ENCODE assay signal across 15 cellular contexts in genomic region chr5:39187873-39188731, GRCh38. TPM values are rescaled to one million over a fixed set of nuclear protein-coding genes. Genes with fewer than 3 reads are reported as not detected.
DNase-seq lines count a peak whose midpoint lies in the region; ATAC-seq lines count a peak whose summit lies in the region.
"Had no signal": no experiment of that assay in that cellular context is flagged by ENCODE, and none has a peak within 500 bp of the region (broad histone marks: within the 10 kb centered on the region; RNA-seq: fewer than 3 reads in every experiment).

No MANE protein-coding gene starts in this region.

- DNase-seq in activated CD4-positive, alpha-beta T cell treated with anti-CD3 and anti-CD28 coated beads for 48 hours: peak; percentile 52
- DNase-seq in activated CD4-positive, alpha-beta T cell treated with anti-CD3 and anti-CD28 coated beads, Interleukin-2, amount 50 U/mL, for 4 hours: no peak
- no peak for DNase-seq in Jurkat, Clone E6-1 (ENCODE audit: low read depth, low spot score)
- DNase-seq in stimulated activated naive CD4-positive, alpha-beta T cell (lab: John Stamatoyannopoulos, UW): peak in 5 of 6 experiments; percentile 17 to 65 (median 27)
- DNase-seq in DMS153 (lab: John Stamatoyannopoulos, UW): no peak
- DNase-seq: activated B cell treated with CpG ODN at 0.5 μM for 24 hours, colonic mucosa, foreskin fibroblast, NCI-H1694, NCI-H774, testis had no signal

- H3K4me3 Mint-ChIP-seq in activated naive CD8-positive, alpha-beta T cell: peak overlapping the region; percentile 85
- H3K4me3 Mint-ChIP-seq: activated B cell treated with CpG ODN at 0.5 μM for 24 hours had no signal

- H3K27ac Mint-ChIP-seq in activated naive CD8-positive, alpha-beta T cell: peak overlapping the region; percentile 98
- H3K27ac Mint-ChIP-seq: activated B cell treated with CpG ODN at 0.5 μM for 24 hours had no signal

- no peaks in the 10 kb centered on the region for H3K36me3 Mint-ChIP-seq in activated naive CD8-positive, alpha-beta T cell

- ATAC-seq in GM19455 (IDR thresholded peaks at IDR 0.05; ENCODE audit: unreplicated experiment): no peak
- no peak for ATAC-seq in GM21723 (IDR thresholded peaks at IDR 0.05; ENCODE audit: unreplicated experiment)

- peaks cover 93% of the 10 kb centered on the region for H3K4me1 Mint-ChIP-seq in activated naive CD8-positive, alpha-beta T cell (ENCODE audit: low read depth)

- no peaks in the 10 kb centered on the region for H3K9me3 Mint-ChIP-seq in activated naive CD8-positive, alpha-beta T cell (ENCODE audit: low read depth)
- H3K9me3 Mint-ChIP-seq: activated B cell treated with CpG ODN at 0.5 μM for 24 hours had no signal

- no peaks in the 10 kb centered on the region for H3K27me3 Mint-ChIP-seq in activated naive CD8-positive, alpha-beta T cell

- H3K4me3 ChIP-seq in Jurkat, Clone E6-1 (ENCODE audit: low read length): peak overlapping the region; percentile 37
- H3K4me3 ChIP-seq: colonic mucosa, testis had no signal

RNA-seq across cellular contexts. Expression of gene FYB1, which starts 31.3 kb away (rescaled TPM):
- 3.7 TPM for polyA plus RNA-seq in Jurkat, Clone E6-1 (2012; ENCODE audit: insufficient read depth, insufficient read length)
- polyA plus RNA-seq: H1 had no signal

Comparison
In these comparisons a context has a peak if more than half of its experiments do, and no peak if none do; other contexts are left out.
1. DNase-seq: peak in activated CD4-positive, alpha-beta T cell treated with anti-CD3 and anti-CD28 coated beads for 48 hours (single experiment) and stimulated activated naive CD4-positive, alpha-beta T cell (5 of 6); none in activated CD4-positive, alpha-beta T cell treated with anti-CD3 and anti-CD28 coated beads, Interleukin-2, amount 50 U/mL, for 4 hours (0 of 2), Jurkat, Clone E6-1 (single experiment) and DMS153 (single experiment).